In genomic region chr16:592518-593306, GRCh38 we compare ENCODE assay signal across 9 cellular contexts. TPM values are rescaled to one million over a fixed set of nuclear protein-coding genes. Genes with fewer than 3 reads are reported as not detected.
A peak's percentile ranks its signal among the peaks of the same experiment; 100 is the strongest.
DNase-seq lines count a peak whose midpoint lies in the region; ATAC-seq and TF ChIP-seq lines count a peak whose summit lies in the region.
"Had no signal": no experiment of that assay in that cellular context is flagged by ENCODE, and none has a peak within 500 bp of the region (broad histone marks: within the 10 kb centered on the region; RNA-seq: fewer than 3 reads in every experiment).

No MANE protein-coding gene starts in this region.

- H3K4me1 ChIP-seq in smooth muscle cell (ENCODE audit: low read depth), result peaks cover 3% of the 10 kb centered on the region

- no peaks in the 10 kb centered on the region for H3K27me3 ChIP-seq in smooth muscle cell (ENCODE audit: low read depth)

- DNase-seq in NOMO-1 (lab: John Stamatoyannopoulos, UW; ENCODE audit: unreplicated experiment in 2 of 2) (peak; percentile 80 to 91), fibroblast of villous mesenchyme (ENCODE audit: low read depth) (peak; percentile 40), smooth muscle cell (lab: John Stamatoyannopoulos, UW; ENCODE audit: unreplicated experiment) (no peak), germinal center (ENCODE audit: low spot score) (no peak)
- no peak for DNase-seq in activated CD4-positive, alpha-beta T cell treated with anti-CD3 and anti-CD28 coated beads for 48 hours
- DNase-seq in activated T-cell treated with anti-CD3 and anti-CD28 coated beads, Interleukin-2, amount 50 U/mL, for 4 hours, result no peak
- no peak for DNase-seq in activated CD8-positive, alpha-beta memory T cell treated with anti-CD3 and anti-CD28 coated beads, Interleukin-2, amount 10 ng/mL, durations not matched to agents 7 days and 5 days

- H3K9me3 Mint-ChIP-seq in IgD-negative memory B cell, result no peaks in the 10 kb centered on the region
- no peaks in the 10 kb centered on the region for H3K9me3 Mint-ChIP-seq in activated T-cell treated with anti-CD3 and anti-CD28 coated beads, Interleukin-2, amount 50 U/mL, for 4 hours
- no peaks in the 10 kb centered on the region for H3K9me3 Mint-ChIP-seq in activated CD8-positive, alpha-beta memory T cell treated with anti-CD3 and anti-CD28 coated beads, Interleukin-2, amount 10 ng/mL, durations not matched to agents 7 days and 5 days (ENCODE audit: low read depth)

- no peak for ATAC-seq in activated T-cell treated with anti-CD3 and anti-CD28 coated beads, Interleukin-2, amount 50 U/mL, for 4 hours
- ATAC-seq in activated CD8-positive, alpha-beta memory T cell treated with anti-CD3 and anti-CD28 coated beads, Interleukin-2, amount 10 ng/mL, durations not matched to agents 7 days and 5 days, result no peak

- no peaks in the 10 kb centered on the region for H3F3A ChIP-seq in smooth muscle cell (ENCODE audit: low read depth)

- peak overlapping the region; percentile 39 to 75 (median 59) for H3K27ac Mint-ChIP-seq in IgD-negative memory B cell
- no peak overlapping the region for H3K27ac Mint-ChIP-seq in activated CD8-positive, alpha-beta memory T cell treated with anti-CD3 and anti-CD28 coated beads, Interleukin-2, amount 10 ng/mL, durations not matched to agents 7 days and 5 days

- H3K4me1 Mint-ChIP-seq in IgD-negative memory B cell, result peaks cover 5 to 27% (median 23%) of the 10 kb centered on the region in 3 donors
- H3K4me1 Mint-ChIP-seq in activated T-cell treated with anti-CD3 and anti-CD28 coated beads, Interleukin-2, amount 50 U/mL, for 4 hours (ENCODE audit: low read depth), result peaks cover 30% of the 10 kb centered on the region
- peaks cover 19% of the 10 kb centered on the region for H3K4me1 Mint-ChIP-seq in activated CD8-positive, alpha-beta memory T cell treated with anti-CD3 and anti-CD28 coated beads, Interleukin-2, amount 10 ng/mL, durations not matched to agents 7 days and 5 days

- no peaks in the 10 kb centered on the region for H3K36me3 Mint-ChIP-seq in IgD-negative memory B cell
- peaks cover 5% of the 10 kb centered on the region for H3K36me3 Mint-ChIP-seq in activated T-cell treated with anti-CD3 and anti-CD28 coated beads, Interleukin-2, amount 50 U/mL, for 4 hours (ENCODE audit: insufficient read depth)
- peaks cover 2% of the 10 kb centered on the region for H3K36me3 Mint-ChIP-seq in activated CD8-positive, alpha-beta memory T cell treated with anti-CD3 and anti-CD28 coated beads, Interleukin-2, amount 10 ng/mL, durations not matched to agents 7 days and 5 days

- H3K9ac ChIP-seq in smooth muscle cell (ENCODE audit: low read depth), result no peak overlapping the region

- TF ChIP-seq CTCF in fibroblast of villous mesenchyme (IDR thresholded peaks at IDR 0.05; ENCODE audit: insufficient read depth, low read depth, low read length) (no peak), smooth muscle cell (IDR thresholded peaks at IDR 0.05; ENCODE audit: borderline replicate concordance, insufficient read depth, poor library complexity, severe bottlenecking) (no peak)

- H3K9me3 ChIP-seq in smooth muscle cell (replicated peaks; ENCODE audit: low read depth), result no peaks in the 10 kb centered on the region

- peak overlapping the region; percentile 35 for H3K27ac ChIP-seq in smooth muscle cell (ENCODE audit: low read depth)

- peak overlapping the region in 1 of 4 donors; percentile 78 for H3K4me3 Mint-ChIP-seq in IgD-negative memory B cell
- H3K4me3 Mint-ChIP-seq in activated T-cell treated with anti-CD3 and anti-CD28 coated beads, Interleukin-2, amount 50 U/mL, for 4 hours, result no peak overlapping the region
- H3K4me3 Mint-ChIP-seq in activated CD8-positive, alpha-beta memory T cell treated with anti-CD3 and anti-CD28 coated beads, Interleukin-2, amount 10 ng/mL, durations not matched to agents 7 days and 5 days, result no peak overlapping the region

- H3K36me3 ChIP-seq in smooth muscle cell (ENCODE audit: low read depth), result no peaks in the 10 kb centered on the region

- H3K79me2 ChIP-seq in smooth muscle cell (ENCODE audit: low read depth), result peaks cover 68% of the 10 kb centered on the region

- no peaks in the 10 kb centered on the region for H3K27me3 Mint-ChIP-seq in IgD-negative memory B cell
- H3K27me3 Mint-ChIP-seq in activated T-cell treated with anti-CD3 and anti-CD28 coated beads, Interleukin-2, amount 50 U/mL, for 4 hours (ENCODE audit: low read depth), result no peaks in the 10 kb centered on the region
- H3K27me3 Mint-ChIP-seq in activated CD8-positive, alpha-beta memory T cell treated with anti-CD3 and anti-CD28 coated beads, Interleukin-2, amount 10 ng/mL, durations not matched to agents 7 days and 5 days, result no peaks in the 10 kb centered on the region

- peaks cover 74% of the 10 kb centered on the region for H4K20me1 ChIP-seq in smooth muscle cell (ENCODE audit: low read depth)

- CTCF ChIA-PET in activated CD8-positive, alpha-beta memory T cell treated with anti-CD3 and anti-CD28 coated beads, Interleukin-2, amount 10 ng/mL, durations not matched to agents 7 days and 5 days (lab: Charles Lee), result interaction anchor here (1.2 kb wide), 1 partner anchor 55 kb away, joined by 3 read pairs; no protein-coding TSS in a partner anchor

- H2AFZ ChIP-seq in smooth muscle cell (ENCODE audit: low read depth), result no peak overlapping the region

- H3K4me2 ChIP-seq in smooth muscle cell, result no peak overlapping the region

- WGBS in smooth muscle cell (ENCODE audit: low lambda C conversion rate), result 91% methylated on average over 24 of the region's 24 CpGs

- H3K4me3 ChIP-seq in fibroblast of villous mesenchyme (ENCODE audit: low read depth, low read length) (no peak overlapping the region), smooth muscle cell (no peak overlapping the region)

RNA-seq across cellular contexts. Expression of gene RAB40C, which starts 2.8 kb away (rescaled TPM):
- polyA plus RNA-seq in IgD-negative memory B cell (14.7 TPM), smooth muscle cell (27.0 and 28.3 TPM in 2 replicates)
- total RNA-seq in fibroblast of villous mesenchyme (9.9 and 10.6 TPM in 2 replicates), smooth muscle cell (14.7 and 21.2 TPM in 2 replicates)
- 10 to 100 TPM; 13.4 to 15.7 (median 14.6) TPM for total RNA-seq in activated T-cell treated with anti-CD3 and anti-CD28 coated beads, Interleukin-2, amount 50 U/mL, for 4 hours
- 10 to 100 TPM; 13.3 to 14.0 TPM for total RNA-seq in activated CD8-positive, alpha-beta memory T cell treated with anti-CD3 and anti-CD28 coated beads, Interleukin-2, amount 10 ng/mL, durations not matched to agents 7 days and 5 days

RNA-seq across cellular contexts. Expression of gene PIGQ, which starts 22.9 kb away (rescaled TPM):
- polyA plus RNA-seq in IgD-negative memory B cell, result 18.9 TPM
- 22.0 and 33.8 TPM in 2 replicates for total RNA-seq in fibroblast of villous mesenchyme
- 21.0 and 30.1 TPM in 2 replicates for total RNA-seq in smooth muscle cell
- 45.7 and 51.0 TPM in 2 replicates for polyA plus RNA-seq in smooth muscle cell
- total RNA-seq in activated T-cell treated with anti-CD3 and anti-CD28 coated beads, Interleukin-2, amount 50 U/mL, for 4 hours, result 10 to 100 TPM; 45.0 to 47.8 (median 46.1) TPM
- 10 to 100 TPM; 38.8 to 41.0 TPM for total RNA-seq in activated CD8-positive, alpha-beta memory T cell treated with anti-CD3 and anti-CD28 coated beads, Interleukin-2, amount 10 ng/mL, durations not matched to agents 7 days and 5 days

RNA-seq across cellular contexts. Expression of gene NHLRC4, which starts 25.9 kb away (rescaled TPM):
- polyA plus RNA-seq in IgD-negative memory B cell (4.5 TPM), smooth muscle cell (0.85 and 2.6 TPM in 2 replicates)
- total RNA-seq in fibroblast of villous mesenchyme (1.7 and 3.2 TPM in 2 replicates), smooth muscle cell (0.18 and 0.63 TPM in 2 replicates)
- under 1 TPM; 0.13 to 0.18 (median 0.16) TPM for total RNA-seq in activated T-cell treated with anti-CD3 and anti-CD28 coated beads, Interleukin-2, amount 50 U/mL, for 4 hours
- 1 to 10 TPM in 1 of 2 experiments, under 1 TPM in 1; 0.94 to 1.2 TPM for total RNA-seq in activated CD8-positive, alpha-beta memory T cell treated with anti-CD3 and anti-CD28 coated beads, Interleukin-2, amount 10 ng/mL, durations not matched to agents 7 days and 5 days

RNA-seq across cellular contexts. Expression of gene PRR35, which starts 32.5 kb away (rescaled TPM):
- polyA plus RNA-seq in IgD-negative memory B cell (not detected), smooth muscle cell (not detected in 2 replicates)
- total RNA-seq in fibroblast of villous mesenchyme (not detected in 2 replicates), smooth muscle cell (not detected in 2 replicates)
- under 1 TPM; 0.08 to 0.11 (median 0.10) TPM for total RNA-seq in activated T-cell treated with anti-CD3 and anti-CD28 coated beads, Interleukin-2, amount 50 U/mL, for 4 hours
- not detected for total RNA-seq in activated CD8-positive, alpha-beta memory T cell treated with anti-CD3 and anti-CD28 coated beads, Interleukin-2, amount 10 ng/mL, durations not matched to agents 7 days and 5 days
- total RNA-seq: pulmonary artery endothelial cell had no signal

RNA-seq across cellular contexts. Expression of gene WFIKKN1, which starts 38.1 kb away (rescaled TPM):
- polyA plus RNA-seq in IgD-negative memory B cell, result not detected
- under 0.01 and 0.43 TPM in 2 replicates for total RNA-seq in fibroblast of villous mesenchyme
- total RNA-seq in smooth muscle cell, result 1.5 TPM in 1 of 2 replicates, not detected in the other
- polyA plus RNA-seq in smooth muscle cell, result 0.77 and 0.83 TPM in 2 replicates
- total RNA-seq in activated T-cell treated with anti-CD3 and anti-CD28 coated beads, Interleukin-2, amount 50 U/mL, for 4 hours, result under 1 TPM; 0.40 to 0.71 (median 0.49) TPM
- total RNA-seq in activated CD8-positive, alpha-beta memory T cell treated with anti-CD3 and anti-CD28 coated beads, Interleukin-2, amount 10 ng/mL, durations not matched to agents 7 days and 5 days, result under 1 TPM; 0.12 to 0.23 TPM

Comparison
In these comparisons a context has a peak if more than half of its experiments do, and no peak if none do; other contexts are left out.
1. DNase-seq: peak in NOMO-1 (2 of 2) and fibroblast of villous mesenchyme (single experiment); none in smooth muscle cell (single experiment), activated CD4-positive, alpha-beta T cell treated with anti-CD3 and anti-CD28 coated beads for 48 hours (single experiment), activated T-cell treated with anti-CD3 and anti-CD28 coated beads, Interleukin-2, amount 50 U/mL, for 4 hours (single experiment), germinal center (single experiment) and activated CD8-positive, alpha-beta memory T cell treated with anti-CD3 and anti-CD28 coated beads, Interleukin-2, amount 10 ng/mL, durations not matched to agents 7 days and 5 days (single experiment).